Comparison of ENCODE assay signal across 20 cellular contexts in genomic region chr5:102077920-102078319, GRCh38.
"Had no signal": no experiment of that assay in that cellular context is flagged by ENCODE, and none has a peak within 500 bp of the region (broad histone marks: within the 10 kb centered on the region; RNA-seq: fewer than 3 reads in every experiment).

No MANE protein-coding gene starts in this region.

- H3K27me3 ChIP-seq: brain microvascular endothelial cell had no signal

- H3K36me3 Mint-ChIP-seq: activated naive CD4-positive, alpha-beta T cell treated with anti-CD3 and anti-CD28 coated beads, Interleukin-2, amount 10 ng/mL, durations not matched to agents 7 days and 5 days; activated naive CD8-positive, alpha-beta T cell treated with anti-CD3 and anti-CD28 coated beads for 36 hours had no signal

- H3K27me3 Mint-ChIP-seq: activated CD8-positive, alpha-beta T cell treated with anti-CD3 and anti-CD28 coated beads for 36 hours; activated naive CD4-positive, alpha-beta T cell treated with anti-CD3 and anti-CD28 coated beads, Interleukin-2, amount 10 ng/mL, durations not matched to agents 7 days and 5 days; activated naive CD8-positive, alpha-beta T cell treated with anti-CD3 and anti-CD28 coated beads for 36 hours; IgD-negative memory B cell had no signal

- H3K27ac Mint-ChIP-seq: activated CD8-positive, alpha-beta T cell treated with anti-CD3 and anti-CD28 coated beads for 36 hours; activated naive CD4-positive, alpha-beta T cell treated with anti-CD3 and anti-CD28 coated beads, Interleukin-2, amount 10 ng/mL, durations not matched to agents 7 days and 5 days; activated naive CD8-positive, alpha-beta T cell treated with anti-CD3 and anti-CD28 coated beads for 36 hours; IgD-negative memory B cell had no signal

- H3K4me3 Mint-ChIP-seq: activated CD8-positive, alpha-beta T cell treated with anti-CD3 and anti-CD28 coated beads for 36 hours; activated naive CD4-positive, alpha-beta T cell treated with anti-CD3 and anti-CD28 coated beads, Interleukin-2, amount 10 ng/mL, durations not matched to agents 7 days and 5 days; activated naive CD8-positive, alpha-beta T cell treated with anti-CD3 and anti-CD28 coated beads for 36 hours had no signal

- DNase-seq: activated CD4-positive, CD25-positive, alpha-beta regulatory T cell; activated CD8-positive, alpha-beta memory T cell treated with anti-CD3 and anti-CD28 coated beads, Interleukin-2, amount 50 U/mL, for 4 hours; activated CD8-positive, alpha-beta T cell treated with anti-CD3 and anti-CD28 coated beads for 36 hours; activated naive CD4-positive, alpha-beta T cell treated with anti-CD3 and anti-CD28 coated beads, Interleukin-2, amount 10 ng/mL, durations not matched to agents 7 days and 5 days; activated naive CD8-positive, alpha-beta T cell treated with anti-CD3 and anti-CD28 coated beads for 36 hours; brain microvascular endothelial cell; KG1; NCI-H1048; NCI-H2029; NCI-H345; NCI-H510A; NCI-H526 treated with DMSO at 0.1 percent for 48 hours; NCI-H82; RPMI8226; T-helper 1 cell had no signal

- ATAC-seq: activated CD8-positive, alpha-beta T cell treated with anti-CD3 and anti-CD28 coated beads for 36 hours; Panc1; Right ventricle myocardium inferior had no signal

- H3K36me3 ChIP-seq: brain microvascular endothelial cell had no signal

- H3K4me1 Mint-ChIP-seq: activated naive CD4-positive, alpha-beta T cell treated with anti-CD3 and anti-CD28 coated beads, Interleukin-2, amount 10 ng/mL, durations not matched to agents 7 days and 5 days; activated naive CD8-positive, alpha-beta T cell treated with anti-CD3 and anti-CD28 coated beads for 36 hours; IgD-negative memory B cell had no signal

- H3K27ac ChIP-seq: brain microvascular endothelial cell, SK-N-MC, VCaP had no signal

- H3K4me3 ChIP-seq: SK-N-MC had no signal
